ENCODE assay signal across 12 cellular contexts in genomic region chr1:11521605-11522399, GRCh38. TPM values are rescaled to one million over a fixed set of nuclear protein-coding genes. Genes with fewer than 3 reads are reported as not detected.
"Had no signal": no experiment of that assay in that cellular context is flagged by ENCODE, and none has a peak within 500 bp of the region (broad histone marks: within the 10 kb centered on the region; RNA-seq: fewer than 3 reads in every experiment).

No MANE protein-coding gene starts in this region.

- H3K4me3 ChIP-seq: dorsolateral prefrontal cortex, left lung, pancreas, skin epidermis, transverse colon had no signal

- H3K27ac Mint-ChIP-seq: activated naive CD8-positive, alpha-beta T cell treated with anti-CD3 and anti-CD28 coated beads for 36 hours had no signal

- H3K27me3 Mint-ChIP-seq: activated naive CD8-positive, alpha-beta T cell treated with anti-CD3 and anti-CD28 coated beads for 36 hours had no signal

- H3K36me3 Mint-ChIP-seq: activated naive CD8-positive, alpha-beta T cell treated with anti-CD3 and anti-CD28 coated beads for 36 hours had no signal

- H3K9me3 Mint-ChIP-seq: activated naive CD8-positive, alpha-beta T cell treated with anti-CD3 and anti-CD28 coated beads for 36 hours had no signal

- H3K36me3 ChIP-seq: left lung, pancreas, transverse colon had no signal

- H3K9me3 ChIP-seq: left lung, pancreas, transverse colon had no signal

- ATAC-seq: esophagus mucosa, left lung, pancreas had no signal

- H3K27ac ChIP-seq: dorsolateral prefrontal cortex, left lung, pancreas, skin epidermis, transverse colon, VCaP had no signal

- H3K4me1 Mint-ChIP-seq: activated naive CD8-positive, alpha-beta T cell treated with anti-CD3 and anti-CD28 coated beads for 36 hours had no signal

- DNase-seq: activated CD4-positive, alpha-beta T cell treated with anti-CD3 and anti-CD28 coated beads for 48 hours; activated effector memory CD4-positive, alpha-beta T cell treated with Interleukin-2 at 50 U/mL for 16 hours; activated naive CD8-positive, alpha-beta T cell treated with anti-CD3 and anti-CD28 coated beads for 36 hours; activated T-cell treated with anti-CD3 and anti-CD28 coated beads, Interleukin-2, amount 50 U/mL, for 1 hour; pancreas; stimulated activated CD4-positive, alpha-beta T cell treated with anti-CD3 and anti-CD28 coated beads, Interleukin-4, amount 100 ng/mL, for 4 hours; transverse colon had no signal

- H3K4me3 Mint-ChIP-seq: activated naive CD8-positive, alpha-beta T cell treated with anti-CD3 and anti-CD28 coated beads for 36 hours had no signal

- H3K27me3 ChIP-seq: dorsolateral prefrontal cortex, left lung, pancreas, transverse colon had no signal

- H3K4me1 ChIP-seq: left lung, pancreas, transverse colon had no signal

RNA-seq across cellular contexts. Expression of gene DISP3, which starts 42.8 kb away (rescaled TPM):
- total RNA-seq: esophagus mucosa had no signal
